In genomic region chr1:91011726-91012125, GRCh38 we compare ENCODE assay signal across 16 cellular contexts. TPM values are rescaled to one million over a fixed set of nuclear protein-coding genes. Genes with fewer than 3 reads are reported as not detected.
DNase-seq lines count a peak whose midpoint lies in the region; ATAC-seq and TF ChIP-seq lines count a peak whose summit lies in the region.
"Had no signal": no experiment of that assay in that cellular context is flagged by ENCODE, and none has a peak within 500 bp of the region (broad histone marks: within the 10 kb centered on the region; RNA-seq: fewer than 3 reads in every experiment).

No MANE protein-coding gene starts in this region.

- H3K9me3 ChIP-seq in vagina = no peaks in the 10 kb centered on the region

- ATAC-seq in natural killer cell = no peak
- ATAC-seq in natural killer cell treated with Interleukin-12 subunit alpha and Interleukin-12 subunit beta and Interleukin-15 and Interleukin-18, amount 100 ng/mL, for 72 hours = no peak
- ATAC-seq: esophagus mucosa; sciatic nerve; stimulated activated naive CD8-positive, alpha-beta T cell treated with anti-CD3 and anti-CD28 coated beads, Interleukin-15, amount 100 ng/mL, for 72 hours had no signal

- intact Hi-C loops in natural killer cell (cut with micrococcal nuclease) = loop anchor here (10.0 kb wide), 1 partner anchor 47 kb away; no protein-coding TSS in a partner anchor
- intact Hi-C loops in vagina (cut with DNase I) = no loop called here

- no peak overlapping the region for H3K4me3 Mint-ChIP-seq in natural killer cell
- H3K4me3 Mint-ChIP-seq in natural killer cell treated with Interleukin-12 subunit alpha and Interleukin-12 subunit beta and Interleukin-15 and Interleukin-18, amount 100 ng/mL, for 72 hours = no peak overlapping the region
- no peak overlapping the region for H3K4me3 Mint-ChIP-seq in nephron progenitor cell
- H3K4me3 Mint-ChIP-seq: activated CD4-positive, alpha-beta memory T cell treated with anti-CD3 and anti-CD28 coated beads for 36 hours; stimulated activated naive CD8-positive, alpha-beta T cell treated with anti-CD3 and anti-CD28 coated beads, Interleukin-15, amount 100 ng/mL, for 72 hours; T-helper 2 cell treated with Interferon-gamma antibody and Interleukin-4, amounts not matched to agents 5 μg/mL and 100 μg/mL, for 36 hours had no signal

- DNase-seq in natural killer cell (no peak), astrocyte of the hippocampus (ENCODE audit: low read depth, low spot score) (peak; percentile 43), iris pigment epithelial cell (ENCODE audit: low read depth) (peak; percentile 53), vagina (ENCODE audit: extremely low spot score in 2 of 2) (no peak), nephron progenitor cell (no peak)
- no peak for DNase-seq in natural killer cell treated with Interleukin-12 subunit alpha and Interleukin-12 subunit beta and Interleukin-15 and Interleukin-18, amount 100 ng/mL, for 72 hours (ENCODE audit: low spot score)
- no peak for DNase-seq in activated CD4-positive, alpha-beta T cell treated with anti-CD3 and anti-CD28 coated beads for 4 hours
- DNase-seq: activated CD4-positive, alpha-beta memory T cell treated with anti-CD3 and anti-CD28 coated beads for 36 hours; activated effector memory CD4-positive, alpha-beta T cell treated with Interleukin-2 at 50 U/mL for 16 hours; NCI-H1048; NCI-H524; stimulated activated naive CD8-positive, alpha-beta T cell treated with anti-CD3 and anti-CD28 coated beads, Interleukin-15, amount 100 ng/mL, for 72 hours had no signal

- H3K27me3 Mint-ChIP-seq in natural killer cell (ENCODE audit: low read depth in 2 of 2) (no peaks in the 10 kb centered on the region), nephron progenitor cell (ENCODE audit: low read depth, poor library complexity) (peaks cover 4% of the 10 kb centered on the region)
- no peaks in the 10 kb centered on the region for H3K27me3 Mint-ChIP-seq in natural killer cell treated with Interleukin-12 subunit alpha and Interleukin-12 subunit beta and Interleukin-15 and Interleukin-18, amount 100 ng/mL, for 72 hours
- H3K27me3 Mint-ChIP-seq: activated CD4-positive, alpha-beta memory T cell treated with anti-CD3 and anti-CD28 coated beads for 36 hours; stimulated activated naive CD8-positive, alpha-beta T cell treated with anti-CD3 and anti-CD28 coated beads, Interleukin-15, amount 100 ng/mL, for 72 hours had no signal

- H3K27ac Mint-ChIP-seq in natural killer cell (peak overlapping the region; percentile 11 to 15), nephron progenitor cell (no peak overlapping the region)
- peak overlapping the region in 1 of 2 donors; percentile 29 for H3K27ac Mint-ChIP-seq in natural killer cell treated with Interleukin-12 subunit alpha and Interleukin-12 subunit beta and Interleukin-15 and Interleukin-18, amount 100 ng/mL, for 72 hours
- H3K27ac Mint-ChIP-seq: activated CD4-positive, alpha-beta memory T cell treated with anti-CD3 and anti-CD28 coated beads for 36 hours; T-helper 2 cell treated with Interferon-gamma antibody and Interleukin-4, amounts not matched to agents 5 μg/mL and 100 μg/mL, for 36 hours had no signal

- H3K36me3 ChIP-seq in urinary bladder (ENCODE audit: insufficient read depth) = no peaks in the 10 kb centered on the region
- H3K36me3 ChIP-seq in vagina = no peaks in the 10 kb centered on the region

- H3K4me1 Mint-ChIP-seq in natural killer cell (peaks cover 69 to 77% of the 10 kb centered on the region in 2 donors), nephron progenitor cell (peaks cover 8% of the 10 kb centered on the region)
- H3K4me1 Mint-ChIP-seq in natural killer cell treated with Interleukin-12 subunit alpha and Interleukin-12 subunit beta and Interleukin-15 and Interleukin-18, amount 100 ng/mL, for 72 hours (ENCODE audit: low read depth in 2 of 2) = peaks cover 50 to 67% of the 10 kb centered on the region in 2 donors

- H3K27ac ChIP-seq in urinary bladder (ENCODE audit: low read depth) (peak overlapping the region; percentile 23), vagina (no peak overlapping the region)

- H3K4me1 ChIP-seq in urinary bladder (ENCODE audit: insufficient read depth) (peaks cover 5% of the 10 kb centered on the region), vagina (peaks cover 64% of the 10 kb centered on the region)

- 8% methylated on average over 1 of the region's 1 CpG for WGBS in urinary bladder

- H3K4me3 ChIP-seq in urinary bladder (ENCODE audit: low read depth, low read length) (no peak overlapping the region), vagina (no peak overlapping the region)

- no peaks in the 10 kb centered on the region for H3K9me3 Mint-ChIP-seq in natural killer cell
- no peaks in the 10 kb centered on the region for H3K9me3 Mint-ChIP-seq in natural killer cell treated with Interleukin-12 subunit alpha and Interleukin-12 subunit beta and Interleukin-15 and Interleukin-18, amount 100 ng/mL, for 72 hours
- H3K9me3 Mint-ChIP-seq in nephron progenitor cell = peaks cover 38% of the 10 kb centered on the region
- H3K9me3 Mint-ChIP-seq: activated CD4-positive, alpha-beta memory T cell treated with anti-CD3 and anti-CD28 coated beads for 36 hours; T-helper 2 cell treated with Interferon-gamma antibody and Interleukin-4, amounts not matched to agents 5 μg/mL and 100 μg/mL, for 36 hours had no signal

- H3K36me3 Mint-ChIP-seq in natural killer cell = no peaks in the 10 kb centered on the region
- H3K36me3 Mint-ChIP-seq in natural killer cell treated with Interleukin-12 subunit alpha and Interleukin-12 subunit beta and Interleukin-15 and Interleukin-18, amount 100 ng/mL, for 72 hours = peaks cover 5% of the 10 kb centered on the region
- peaks cover 84% of the 10 kb centered on the region for H3K36me3 Mint-ChIP-seq in nephron progenitor cell (ENCODE audit: low read depth)

- no peak for TF ChIP-seq CTCF in natural killer cell (IDR thresholded peaks at IDR 0.05)
- TF ChIP-seq CTCF in vagina (IDR thresholded peaks at IDR 0.05) = no peak
- no peak for TF ChIP-seq CTCF in nephron progenitor cell (IDR thresholded peaks at IDR 0.05)

- TF ChIP-seq POLR2A in vagina (IDR thresholded peaks at IDR 0.05) = no peak

- no peaks in the 10 kb centered on the region for H3K27me3 ChIP-seq in vagina

RNA-seq across cellular contexts. Expression of gene ZNF644, which starts 10.1 kb away (rescaled TPM):
- total RNA-seq in natural killer cell (100 to 1,000 TPM; 135 to 157 (median 142) TPM), urinary bladder (168 TPM), vagina (57.9 TPM)
- 10 to 100 TPM; 58.4 to 76.6 TPM for total RNA-seq in natural killer cell treated with Interleukin-12 subunit alpha and Interleukin-12 subunit beta and Interleukin-15 and Interleukin-18, amount 100 ng/mL, for 72 hours
- 19.0 TPM for polyA plus RNA-seq in urinary bladder

Comparison
In these comparisons a context has a peak if more than half of its experiments do, and no peak if none do; other contexts are left out.
1. DNase-seq: peak in astrocyte of the hippocampus (single experiment) and iris pigment epithelial cell (single experiment); none in natural killer cell (single experiment), natural killer cell treated with Interleukin-12 subunit alpha and Interleukin-12 subunit beta and Interleukin-15 and Interleukin-18, amount 100 ng/mL, for 72 hours (single experiment), vagina (0 of 2), activated CD4-positive, alpha-beta T cell treated with anti-CD3 and anti-CD28 coated beads for 4 hours (0 of 2) and nephron progenitor cell (single experiment).